In the genomic region with DNA sequence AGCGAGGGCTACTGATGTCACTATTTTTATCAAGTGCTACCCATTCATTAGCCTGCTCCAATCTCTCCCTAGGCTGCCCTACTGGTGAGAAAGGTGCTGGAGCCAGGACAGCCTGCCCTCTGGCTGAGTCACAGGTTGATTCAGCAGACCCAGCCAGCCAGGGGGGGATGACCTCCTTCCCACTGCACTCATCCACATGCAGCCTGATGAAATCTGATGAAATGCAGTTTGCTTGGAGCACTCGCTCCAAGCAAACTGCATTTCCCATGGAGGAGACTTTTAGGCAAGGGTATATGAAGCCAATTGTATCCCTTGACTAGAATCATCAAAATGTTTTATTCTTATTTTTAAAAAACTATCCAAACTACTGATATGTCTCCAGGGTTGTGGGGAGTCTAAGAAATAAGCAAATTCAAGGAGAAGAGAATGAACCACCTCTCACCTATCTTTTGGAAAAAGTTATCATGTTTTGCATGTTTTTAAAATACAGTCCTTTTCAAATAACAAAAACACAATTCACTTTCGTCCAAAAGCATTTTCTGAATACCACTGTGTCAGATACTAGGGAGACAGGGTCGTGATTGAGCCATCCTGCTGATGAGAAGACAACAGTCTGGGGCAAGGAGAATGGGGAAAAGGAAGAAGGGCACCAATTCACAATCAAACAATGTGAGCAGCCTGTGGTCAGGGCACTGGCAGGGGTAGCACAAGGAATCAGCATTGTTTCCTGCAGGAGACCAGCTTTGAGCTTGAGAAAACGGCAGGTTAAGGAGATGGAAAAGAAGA, we compare ENCODE assay signal across 8 cellular contexts.
DNase-seq lines count a peak whose midpoint lies in the region; ATAC-seq and TF ChIP-seq lines count a peak whose summit lies in the region.

No MANE protein-coding gene starts in this region.

- DNase-seq in GM04503 (ENCODE audit: low read depth): peak; percentile 93
- peak; percentile 82 to 98 for DNase-seq in foreskin fibroblast
- peak; percentile 66 to 77 (median 70) for DNase-seq in ovary
- no peak for DNase-seq in NCI-H2029 treated with DMSO at 0.1 percent for 48 hours (lab: John Stamatoyannopoulos, UW)
- no peak for DNase-seq in activated naive CD8-positive, alpha-beta T cell treated with anti-CD3 and anti-CD28 coated beads, Interleukin-2, amount 50 U/mL, for 24 hours
- DNase-seq in NK-92 treated with Interleukin-12 subunit alpha and Interleukin-12 subunit beta, amount 100 ng/mL, for 24 hours (lab: John Stamatoyannopoulos, UW): no peak
- no peak for DNase-seq in CD8-positive, alpha-beta T cell

- TF ChIP-seq EP300 in ovary (IDR thresholded peaks at IDR 0.05): no peak

- H3K27ac ChIP-seq in ovary: no peak overlapping the region
- no peak overlapping the region for H3K27ac ChIP-seq in CD8-positive, alpha-beta T cell (ENCODE audit: low read depth, low read length)

- CTCF ChIA-PET in CD8-positive, alpha-beta T cell (lab: Charles Lee): no interaction called here

- H3K9me3 ChIP-seq in ovary: no peaks in the 10 kb centered on the region
- no peaks in the 10 kb centered on the region for H3K9me3 ChIP-seq in CD8-positive, alpha-beta T cell (ENCODE audit: low read length)

- no peaks in the 10 kb centered on the region for H3K27me3 Mint-ChIP-seq in activated naive CD8-positive, alpha-beta T cell treated with anti-CD3 and anti-CD28 coated beads, Interleukin-2, amount 50 U/mL, for 24 hours
- no peaks in the 10 kb centered on the region for H3K27me3 Mint-ChIP-seq in CD8-positive, alpha-beta T cell (ENCODE audit: low read depth)

- POLR2A ChIA-PET in CD8-positive, alpha-beta T cell (lab: Charles Lee): no interaction called here

- intact Hi-C loops in ovary (cut with DNase I): no loop called here
- intact Hi-C loops in CD8-positive, alpha-beta T cell (cut with DNase I, micrococcal nuclease): no loop called here

- H3K27me3 ChIP-seq in ovary: no peaks in the 10 kb centered on the region
- no peaks in the 10 kb centered on the region for H3K27me3 ChIP-seq in CD8-positive, alpha-beta T cell (ENCODE audit: insufficient read depth, low read length)

- H3K4me3 Mint-ChIP-seq in activated naive CD8-positive, alpha-beta T cell treated with anti-CD3 and anti-CD28 coated beads, Interleukin-2, amount 50 U/mL, for 24 hours: no peak overlapping the region
- H3K4me3 Mint-ChIP-seq in CD8-positive, alpha-beta T cell: no peak overlapping the region

- ATAC-seq in SK-N-SH treated with all-trans-retinoic acid at 6 μM for 48 hours: peak; percentile 87
- no peak for ATAC-seq in activated naive CD8-positive, alpha-beta T cell treated with anti-CD3 and anti-CD28 coated beads, Interleukin-2, amount 50 U/mL, for 24 hours
- ATAC-seq in CD8-positive, alpha-beta T cell: no peak

- no peaks in the 10 kb centered on the region for H3K36me3 ChIP-seq in ovary
- H3K36me3 ChIP-seq in CD8-positive, alpha-beta T cell (ENCODE audit: insufficient read depth, low read length): no peaks in the 10 kb centered on the region

- H3K36me3 Mint-ChIP-seq in activated naive CD8-positive, alpha-beta T cell treated with anti-CD3 and anti-CD28 coated beads, Interleukin-2, amount 50 U/mL, for 24 hours (ENCODE audit: low read depth): no peaks in the 10 kb centered on the region
- no peaks in the 10 kb centered on the region for H3K36me3 Mint-ChIP-seq in CD8-positive, alpha-beta T cell

- TF ChIP-seq CTCF in foreskin fibroblast (IDR thresholded peaks at IDR 0.05; ENCODE audit: low read depth, low read length) (peak; percentile 15), ovary (IDR thresholded peaks at IDR 0.05) (no peak)
- no peak for TF ChIP-seq CTCF in CD8-positive, alpha-beta T cell (IDR thresholded peaks at IDR 0.05)

- 23 to 36% (median 29%) methylated on average over 5 of the region's 5 CpGs for WGBS in ovary, 3 donors

- peaks cover 9% of the 10 kb centered on the region for H3K4me1 ChIP-seq in ovary (ENCODE audit: insufficient read depth)
- H3K4me1 ChIP-seq in CD8-positive, alpha-beta T cell (ENCODE audit: insufficient read depth, low read length): no peaks in the 10 kb centered on the region

- H3K4me1 Mint-ChIP-seq in activated naive CD8-positive, alpha-beta T cell treated with anti-CD3 and anti-CD28 coated beads, Interleukin-2, amount 50 U/mL, for 24 hours: peaks cover 2% of the 10 kb centered on the region
- H3K4me1 Mint-ChIP-seq in CD8-positive, alpha-beta T cell (ENCODE audit: low read depth): no peaks in the 10 kb centered on the region

- H3K4me3 ChIP-seq in foreskin fibroblast (ENCODE audit: low read depth in 1 of 2, low read length in 2 of 2) (no peak overlapping the region), ovary (no peak overlapping the region)
- H3K4me3 ChIP-seq in CD8-positive, alpha-beta T cell (ENCODE audit: low read depth, low read length): no peak overlapping the region

- no peaks in the 10 kb centered on the region for H3K9me3 Mint-ChIP-seq in activated naive CD8-positive, alpha-beta T cell treated with anti-CD3 and anti-CD28 coated beads, Interleukin-2, amount 50 U/mL, for 24 hours
- H3K9me3 Mint-ChIP-seq in CD8-positive, alpha-beta T cell: no peaks in the 10 kb centered on the region

- no peak for TF ChIP-seq POLR2A in ovary (IDR thresholded peaks at IDR 0.05)

- no peak overlapping the region for H3K27ac Mint-ChIP-seq in activated naive CD8-positive, alpha-beta T cell treated with anti-CD3 and anti-CD28 coated beads, Interleukin-2, amount 50 U/mL, for 24 hours
- H3K27ac Mint-ChIP-seq in CD8-positive, alpha-beta T cell: no peak overlapping the region

TF ChIP-seq in SK-N-SH treated with all-trans-retinoic acid at 6 μM for 48 hours, 23 proteins besides CTCF, POLR2A, EP300 and RAD21:
- TF ChIP-seq ISL1 (CRISPR knock-in tag; IDR thresholded peaks at IDR 0.05) (0 out of 2 replicates have a peak, but pooled peaks have one; percentile 27), ZNF70 (CRISPR knock-in tag; IDR thresholded peaks at IDR 0.05) (no peak), CSDC2 (CRISPR knock-in tag; IDR thresholded peaks at IDR 0.05) (no peak), GLIS3 (CRISPR knock-in tag; IDR thresholded peaks at IDR 0.05) (no peak)

Comparison
In these comparisons a context has a peak if more than half of its experiments do, and no peak if none do; other contexts are left out.
1. DNase-seq: peak in GM04503 (single experiment), foreskin fibroblast (2 of 2) and ovary (5 of 5); none in NCI-H2029 treated with DMSO at 0.1 percent for 48 hours (single experiment), activated naive CD8-positive, alpha-beta T cell treated with anti-CD3 and anti-CD28 coated beads, Interleukin-2, amount 50 U/mL, for 24 hours (single experiment), NK-92 treated with Interleukin-12 subunit alpha and Interleukin-12 subunit beta, amount 100 ng/mL, for 24 hours (single experiment) and CD8-positive, alpha-beta T cell (0 of 7).